Comparison of ENCODE assay signal across 9 cellular contexts in genomic region chr11:85811624-85812023, GRCh38. TPM values are rescaled to one million over a fixed set of nuclear protein-coding genes. Genes with fewer than 3 reads are reported as not detected.
A peak's percentile ranks its signal among the peaks of the same experiment; 100 is the strongest.
DNase-seq lines count a peak whose midpoint lies in the region; ATAC-seq and TF ChIP-seq lines count a peak whose summit lies in the region.
"Had no signal": no experiment of that assay in that cellular context is flagged by ENCODE, and none has a peak within 500 bp of the region (broad histone marks: within the 10 kb centered on the region; RNA-seq: fewer than 3 reads in every experiment).

No MANE protein-coding gene starts in this region.

- peaks cover 12 to 40% (median 21%) of the 10 kb centered on the region in 4 donors for H3K4me1 Mint-ChIP-seq in CD4-positive, CD25-positive, alpha-beta regulatory T cell

- no peaks in the 10 kb centered on the region for H3K9me3 Mint-ChIP-seq in CD4-positive, CD25-positive, alpha-beta regulatory T cell

- CTCF ChIA-PET in Panc1 (lab: Charles Lee): no interaction called here

- no peaks in the 10 kb centered on the region for H3K9me3 ChIP-seq in CD4-positive, CD25-positive, alpha-beta regulatory T cell (ENCODE audit: control insufficient read depth in 2 of 2, low read length in 2 of 2)
- H3K9me3 ChIP-seq in Panc1 (ENCODE audit: control insufficient read depth, insufficient read depth, low read depth, low read length): no peaks in the 10 kb centered on the region
- no peaks in the 10 kb centered on the region for H3K9me3 ChIP-seq in fibroblast of lung (ENCODE audit: control insufficient read depth, insufficient read depth, low read depth, low read length)
- H3K9me3 ChIP-seq in parathyroid adenoma (ENCODE audit: control insufficient read depth, low read length): no peaks in the 10 kb centered on the region

- no peak overlapping the region for H3K27ac ChIP-seq in CD4-positive, CD25-positive, alpha-beta regulatory T cell (ENCODE audit: insufficient read depth, low read length, poor library complexity, severe bottlenecking)
- H3K27ac ChIP-seq in Panc1 (ENCODE audit: low read length): peak overlapping the region; percentile 83
- peak overlapping the region; percentile 16 for H3K27ac ChIP-seq in fibroblast of lung (ENCODE audit: insufficient read depth, low read length)
- H3K27ac ChIP-seq in parathyroid adenoma: no peak overlapping the region
- H3K27ac ChIP-seq: HL-60 had no signal

- H2AFZ ChIP-seq in fibroblast of lung (ENCODE audit: low read length) (no peak overlapping the region), parathyroid adenoma (peak overlapping the region; percentile 87)

- peak overlapping the region; percentile 88 to 96 (median 88) for H3K4me3 Mint-ChIP-seq in CD4-positive, CD25-positive, alpha-beta regulatory T cell

- intact Hi-C loops in Panc1 (cut with micrococcal nuclease; ENCODE audit: unreplicated experiment): no loop called here

- H3K4me2 ChIP-seq in fibroblast of lung (ENCODE audit: extremely low read depth, insufficient read depth, low read length): peak overlapping the region; percentile 85
- peak overlapping the region; percentile 81 for H3K4me2 ChIP-seq in parathyroid adenoma (ENCODE audit: low read length)

- no peak for DNase-seq in CD4-positive, CD25-positive, alpha-beta regulatory T cell
- DNase-seq in Panc1 (ENCODE audit: low read depth, low spot score) (no peak), fibroblast of lung (ENCODE audit: low read depth in 2 of 2) (no peak), NCI-H1092 (lab: John Stamatoyannopoulos, UW) (no peak)
- DNase-seq in stimulated activated CD4-positive, alpha-beta T cell treated with anti-CD3 and anti-CD28 coated beads, Interleukin-15, amount 100 ng/mL, for 24 hours: no peak
- DNase-seq in activated effector memory CD4-positive, alpha-beta T cell treated with Interleukin-2 at 50 U/mL for 16 hours: no peak

- TF ChIP-seq CTCF in Panc1 (IDR thresholded peaks at IDR 0.05) (no peak), fibroblast of lung (conservative IDR thresholded peaks at IDR 0.05 in 1 of 2, IDR thresholded peaks at IDR 0.05 in 1 of 2; ENCODE audit: low read depth in 1 of 2, low read length in 2 of 2) (no peak), parathyroid adenoma (IDR thresholded peaks at IDR 0.05) (no peak)

- H3K36me3 ChIP-seq in CD4-positive, CD25-positive, alpha-beta regulatory T cell (ENCODE audit: control insufficient read depth, insufficient read depth, low read length): no peaks in the 10 kb centered on the region
- no peaks in the 10 kb centered on the region for H3K36me3 ChIP-seq in Panc1 (ENCODE audit: control insufficient read depth, insufficient read depth, low read length)
- H3K36me3 ChIP-seq in fibroblast of lung (ENCODE audit: control insufficient read depth, insufficient read depth, low read length): no peaks in the 10 kb centered on the region
- no peaks in the 10 kb centered on the region for H3K36me3 ChIP-seq in parathyroid adenoma (ENCODE audit: control insufficient read depth, insufficient read depth, low read length)

- H4K20me1 ChIP-seq in fibroblast of lung (ENCODE audit: control insufficient read depth, extremely low read depth, insufficient read depth, low read length): no peaks in the 10 kb centered on the region

- ATAC-seq in CD4-positive, CD25-positive, alpha-beta regulatory T cell (ENCODE audit: low read depth in 2 of 2): no peak
- ATAC-seq in Panc1 (no peak), HG03432 (IDR thresholded peaks at IDR 0.05; ENCODE audit: unreplicated experiment) (no peak)

- H3K79me2 ChIP-seq in fibroblast of lung (ENCODE audit: control insufficient read depth, insufficient read depth, low read length) (no peaks in the 10 kb centered on the region), parathyroid adenoma (no peaks in the 10 kb centered on the region)

- H3K36me3 Mint-ChIP-seq in CD4-positive, CD25-positive, alpha-beta regulatory T cell: no peaks in the 10 kb centered on the region

- H3K27me3 Mint-ChIP-seq in CD4-positive, CD25-positive, alpha-beta regulatory T cell: peaks cover 21% of the 10 kb centered on the region

- H3K9ac ChIP-seq in fibroblast of lung (ENCODE audit: insufficient read depth, low read length) (no peak overlapping the region), parathyroid adenoma (no peak overlapping the region)

- BruUV-seq in Panc1 (replicated peaks; lab: Mats Ljungman, UMichigan): no TSS peak

- no peaks in the 10 kb centered on the region for H3K27me3 ChIP-seq in CD4-positive, CD25-positive, alpha-beta regulatory T cell (ENCODE audit: control insufficient read depth, insufficient read depth, low read length)
- no peaks in the 10 kb centered on the region for H3K27me3 ChIP-seq in Panc1 (ENCODE audit: control insufficient read depth, insufficient read depth, low read length)
- no peaks in the 10 kb centered on the region for H3K27me3 ChIP-seq in fibroblast of lung (ENCODE audit: control insufficient read depth, insufficient read depth, low read length)
- H3K27me3 ChIP-seq in parathyroid adenoma (ENCODE audit: control insufficient read depth, insufficient read depth, low read length): no peaks in the 10 kb centered on the region

- peak overlapping the region; percentile 62 for H3K4me3 ChIP-seq in CD4-positive, CD25-positive, alpha-beta regulatory T cell (ENCODE audit: low read depth, low read length)
- peak overlapping the region; percentile 67 to 68 for H3K4me3 ChIP-seq in Panc1 (ENCODE audit: low read depth in 2 of 2, low read length in 2 of 2)
- peak overlapping the region; percentile 19 to 74 (median 37) for H3K4me3 ChIP-seq in fibroblast of lung (replicated peaks in 1 of 4; ENCODE audit: control extremely low read depth in 1 of 4, insufficient read depth in 1 of 4, low read depth in 3 of 4, low read length in 4 of 4)
- H3K4me3 ChIP-seq in parathyroid adenoma (ENCODE audit: low read depth, low read length): peak overlapping the region; percentile 52

- peaks cover 21% of the 10 kb centered on the region for H3K4me1 ChIP-seq in CD4-positive, CD25-positive, alpha-beta regulatory T cell (ENCODE audit: control insufficient read depth, insufficient read depth, low read length, poor library complexity, severe bottlenecking)
- peaks cover 31% of the 10 kb centered on the region for H3K4me1 ChIP-seq in Panc1 (ENCODE audit: control insufficient read depth, insufficient read depth, low read length)
- H3K4me1 ChIP-seq in fibroblast of lung (ENCODE audit: control insufficient read depth, extremely low read depth, insufficient read depth, low read length): peaks cover 10% of the 10 kb centered on the region
- no peaks in the 10 kb centered on the region for H3K4me1 ChIP-seq in parathyroid adenoma

- in situ Hi-C loops in Panc1 (cut with HindIII; ENCODE audit: low pct_unique_long_range_greater_than_20kb, low sequenced_read_pairs): no loop called here

- peak overlapping the region in 2 of 3 donors; percentile 73 to 78 for H3K27ac Mint-ChIP-seq in CD4-positive, CD25-positive, alpha-beta regulatory T cell

- POLR2A ChIA-PET in Panc1 (lab: Charles Lee): interaction anchor here (0.5 kb wide), 1 partner anchor 207 kb away, joined by 3 read pairs; no protein-coding TSS in a partner anchor

RNA-seq across cellular contexts. Expression of gene SYTL2, which starts 0.7 kb away (rescaled TPM):
- total RNA-seq in CD4-positive, CD25-positive, alpha-beta regulatory T cell: 40.0 TPM
- polyA plus RNA-seq in CD4-positive, CD25-positive, alpha-beta regulatory T cell: 1 to 10 TPM; 4.5 to 6.8 (median 5.1) TPM
- total RNA-seq in Panc1 (2021; ENCODE audit: unreplicated experiment): 132 TPM
- polyA plus RNA-seq in Panc1 (2012; ENCODE audit: insufficient read length): 47.9 TPM
- total RNA-seq in fibroblast of lung: 39.8 and 165 TPM in 2 replicates
- 148 and 387 TPM in 2 replicates for polyA plus RNA-seq in fibroblast of lung
- polyA plus RNA-seq in fibroblast of lung (2012): 80.4 and 184 TPM in 2 replicates
- 5.8 and 19.0 TPM in 2 replicates for polyA minus RNA-seq in fibroblast of lung (ENCODE audit: low replicate concordance)

RNA-seq across cellular contexts. Expression of gene CCDC83, which starts 43.6 kb away (rescaled TPM):
- total RNA-seq in CD4-positive, CD25-positive, alpha-beta regulatory T cell: not detected
- polyA plus RNA-seq in CD4-positive, CD25-positive, alpha-beta regulatory T cell: not detected
- total RNA-seq in Panc1 (2021; ENCODE audit: unreplicated experiment): not detected
- polyA plus RNA-seq in Panc1 (2012; ENCODE audit: insufficient read length): not detected
- total RNA-seq in fibroblast of lung: under 0.01 TPM in 1 of 2 replicates, not detected in the other
- polyA plus RNA-seq in fibroblast of lung: not detected in 2 replicates
- not detected in 2 replicates for polyA plus RNA-seq in fibroblast of lung (2012)
- not detected in 2 replicates for polyA minus RNA-seq in fibroblast of lung (ENCODE audit: low replicate concordance)

Comparison
In these comparisons a context has a peak if more than half of its experiments do, and no peak if none do; other contexts are left out.
1. H3K27ac ChIP-seq: peak in Panc1 (single experiment) and fibroblast of lung (single experiment); none in CD4-positive, CD25-positive, alpha-beta regulatory T cell (single experiment) and parathyroid adenoma (single experiment).
2. Peak in every context shown above with its lines, with median percentiles within 50 percentile points of each other: H3K4me3 ChIP-seq.